In the genomic region with DNA sequence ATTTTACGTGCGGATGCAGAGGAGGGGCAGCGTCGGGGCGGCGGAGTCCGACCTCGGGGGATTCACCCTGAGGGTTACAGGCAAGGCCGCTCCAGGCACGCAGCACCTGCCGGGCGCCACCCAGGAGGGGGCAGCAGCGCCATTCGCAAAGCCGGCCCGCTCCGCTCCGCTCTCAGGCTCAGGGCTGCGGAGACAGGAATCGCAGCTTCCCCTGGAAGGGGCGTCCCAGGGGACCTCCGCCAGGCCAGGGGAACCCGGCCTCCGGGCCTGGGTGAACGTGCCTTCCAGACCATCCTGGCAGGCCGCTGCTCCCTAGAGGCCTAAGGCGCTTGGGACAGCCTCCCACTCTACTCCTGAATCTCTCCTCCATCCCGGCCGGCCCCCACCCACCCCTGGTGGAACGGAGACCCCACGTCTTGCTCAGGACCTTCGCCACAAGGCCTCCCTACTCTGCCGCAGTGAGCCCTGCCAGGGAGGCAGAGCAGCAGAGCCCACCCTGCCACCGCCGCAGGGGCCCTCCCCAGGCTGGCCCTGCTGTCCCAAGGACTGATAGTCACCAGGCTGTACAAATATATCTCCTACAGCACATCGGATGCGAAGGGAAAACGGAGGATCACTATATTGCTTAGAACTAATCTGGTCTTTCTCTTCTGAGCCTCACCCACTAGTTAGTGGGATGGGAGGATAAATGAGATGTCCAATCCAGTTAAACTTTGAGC, we compare ENCODE assay signal across 8 cellular contexts.
DNase-seq lines count a peak whose midpoint lies in the region; ATAC-seq and TF ChIP-seq lines count a peak whose summit lies in the region.

No MANE protein-coding gene starts in this region.

- peaks cover 25% of the 10 kb centered on the region for H3K4me1 Mint-ChIP-seq in activated T-helper 2 cell treated with anti-CD3 and anti-CD28 coated beads, Interferon-gamma antibody, Interleukin-2, Interleukin-4, amounts not matched to agents 10 μg/mL and 5 μg/mL and 100 μg/mL, durations not matched to agents 14 hours and 24 hours and 36 hours (ENCODE audit: low read depth)

- no peaks in the 10 kb centered on the region for H3K36me3 ChIP-seq in uterus

- peak; percentile 71 for ATAC-seq in GM18858 (IDR thresholded peaks at IDR 0.05; ENCODE audit: unreplicated experiment)
- peak; percentile 91 for ATAC-seq in HG02884 (IDR thresholded peaks at IDR 0.05; ENCODE audit: unreplicated experiment)
- peak; percentile 92 for ATAC-seq in Right ventricle myocardium inferior

- DNase-seq in NCI-H82 treated with DMSO at 0.1 percent for 48 hours (lab: John Stamatoyannopoulos, UW; ENCODE audit: unreplicated experiment) (peak; percentile 34), Right ventricle myocardium inferior (ENCODE audit: missing footprints) (peak; percentile 90), pons (ENCODE audit: low spot score) (peak; percentile 35), uterus (peak; percentile 73 to 81), NCI-H774 (lab: John Stamatoyannopoulos, UW) (no peak)
- DNase-seq in activated T-helper 2 cell treated with anti-CD3 and anti-CD28 coated beads, Interferon-gamma antibody, Interleukin-2, Interleukin-4, amounts not matched to agents 10 μg/mL and 5 μg/mL and 100 μg/mL, durations not matched to agents 14 hours and 24 hours and 36 hours (ENCODE audit: low spot score), result peak; percentile 59

- no peak for TF ChIP-seq POLR2A in uterus (IDR thresholded peaks at IDR 0.05)

- H3K27me3 Mint-ChIP-seq in activated T-helper 2 cell treated with anti-CD3 and anti-CD28 coated beads, Interferon-gamma antibody, Interleukin-2, Interleukin-4, amounts not matched to agents 10 μg/mL and 5 μg/mL and 100 μg/mL, durations not matched to agents 14 hours and 24 hours and 36 hours (ENCODE audit: low read depth), result peaks cover 2% of the 10 kb centered on the region

- H3K27ac Mint-ChIP-seq in activated T-helper 2 cell treated with anti-CD3 and anti-CD28 coated beads, Interferon-gamma antibody, Interleukin-2, Interleukin-4, amounts not matched to agents 10 μg/mL and 5 μg/mL and 100 μg/mL, durations not matched to agents 14 hours and 24 hours and 36 hours, result peak overlapping the region; percentile 67

- no peak overlapping the region for H3K4me3 Mint-ChIP-seq in activated T-helper 2 cell treated with anti-CD3 and anti-CD28 coated beads, Interferon-gamma antibody, Interleukin-2, Interleukin-4, amounts not matched to agents 10 μg/mL and 5 μg/mL and 100 μg/mL, durations not matched to agents 14 hours and 24 hours and 36 hours (ENCODE audit: low read depth)

- peaks cover 5% of the 10 kb centered on the region for H3K36me3 Mint-ChIP-seq in activated T-helper 2 cell treated with anti-CD3 and anti-CD28 coated beads, Interferon-gamma antibody, Interleukin-2, Interleukin-4, amounts not matched to agents 10 μg/mL and 5 μg/mL and 100 μg/mL, durations not matched to agents 14 hours and 24 hours and 36 hours (ENCODE audit: low read depth)

- H3K27me3 ChIP-seq in uterus, result no peaks in the 10 kb centered on the region

- no peak overlapping the region for H3K4me3 ChIP-seq in uterus

- H3K9me3 ChIP-seq in uterus, result no peaks in the 10 kb centered on the region

- TF ChIP-seq CTCF in uterus (IDR thresholded peaks at IDR 0.05), result peak; percentile 79 to 97 (median 88)

- peaks cover 5% of the 10 kb centered on the region for H3K9me3 Mint-ChIP-seq in activated T-helper 2 cell treated with anti-CD3 and anti-CD28 coated beads, Interferon-gamma antibody, Interleukin-2, Interleukin-4, amounts not matched to agents 10 μg/mL and 5 μg/mL and 100 μg/mL, durations not matched to agents 14 hours and 24 hours and 36 hours

- intact Hi-C loops in activated T-helper 2 cell treated with anti-CD3 and anti-CD28 coated beads, Interferon-gamma antibody, Interleukin-2, Interleukin-4, amounts not matched to agents 10 μg/mL and 5 μg/mL and 100 μg/mL, durations not matched to agents 14 hours and 24 hours and 36 hours (cut with micrococcal nuclease), result loop anchor here (2.0 kb wide), 2 partner anchors 294 to 382 kb away; no protein-coding TSS in a partner anchor
- intact Hi-C loops in Right ventricle myocardium inferior (cut with DNase I), result loop anchor here (5.0 kb wide), 1 partner anchor 383 kb away; no protein-coding TSS in a partner anchor
- intact Hi-C loops in uterus (cut with DNase I; ENCODE audit: low total_unique reads), result no loop called here

- peak overlapping the region; percentile 77 to 92 for H3K27ac ChIP-seq in uterus

- peaks cover 0 to 5% of the 10 kb centered on the region in 2 donors for H3K4me1 ChIP-seq in uterus
